Comparison of ENCODE assay signal across 8 cellular contexts in the genomic region with DNA sequence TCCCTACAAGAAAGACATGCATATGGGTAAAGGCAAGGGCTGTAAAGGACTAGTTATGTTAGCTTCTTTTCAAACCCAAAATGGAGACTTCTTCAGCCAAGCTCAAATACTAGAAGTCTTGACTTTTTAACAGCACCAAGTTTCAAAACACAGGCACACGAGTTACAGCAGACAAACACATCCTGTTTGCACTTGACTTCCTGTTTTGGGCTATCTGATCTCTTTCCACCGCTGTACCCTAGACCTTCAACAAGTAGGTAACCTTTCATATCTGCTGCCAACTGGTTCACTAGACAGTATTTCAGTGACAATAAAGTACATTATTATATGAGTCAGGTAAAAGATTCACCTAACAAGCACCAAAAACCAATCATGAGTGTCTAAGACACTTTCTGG. TPM values are rescaled to one million over a fixed set of nuclear protein-coding genes. Genes with fewer than 3 reads are reported as not detected.
DNase-seq lines count a peak whose midpoint lies in the region; ATAC-seq and TF ChIP-seq lines count a peak whose summit lies in the region.

No MANE protein-coding gene starts in this region.

- CTCF ChIA-PET in activated B cell treated with CpG ODN at 0.5 μM for 24 hours (lab: Charles Lee), result interaction anchor here (0.9 kb wide), 1 partner anchor 92 kb away, joined by 3 read pairs; no protein-coding TSS in a partner anchor

- H3K27ac ChIP-seq in right cardiac atrium (ENCODE audit: low read length), result no peak overlapping the region
- H3K27ac ChIP-seq in upper lobe of right lung, result peak overlapping the region; percentile 70

- 13% methylated on average over 2 of the region's 2 CpGs for WGBS in right cardiac atrium

- no peaks in the 10 kb centered on the region for H3K27me3 ChIP-seq in right cardiac atrium (ENCODE audit: control insufficient read depth, insufficient read depth)
- no peaks in the 10 kb centered on the region for H3K27me3 ChIP-seq in upper lobe of right lung

- no peaks in the 10 kb centered on the region for H3K9me3 Mint-ChIP-seq in activated T-cell treated with anti-CD3 and anti-CD28 coated beads, Interleukin-2, amount 50 U/mL, for 4 hours
- H3K9me3 Mint-ChIP-seq in activated B cell treated with CpG ODN at 0.5 μM for 24 hours, result no peaks in the 10 kb centered on the region

- no peak overlapping the region for H3K4me3 ChIP-seq in right cardiac atrium (ENCODE audit: low read length)
- peak overlapping the region; percentile 0 for H3K4me3 ChIP-seq in upper lobe of right lung

- no peaks in the 10 kb centered on the region for H3K9me3 ChIP-seq in right cardiac atrium (ENCODE audit: control insufficient read depth, low read length)
- no peaks in the 10 kb centered on the region for H3K9me3 ChIP-seq in upper lobe of right lung

- H3K36me3 ChIP-seq in upper lobe of right lung, result no peaks in the 10 kb centered on the region

- intact Hi-C loops in activated B cell treated with CpG ODN at 0.5 μM for 24 hours (cut with micrococcal nuclease), result loop anchor here (1.0 kb wide), 2 partner anchors 12 to 38 kb away; partner anchors contain the start of gene RFFL
- intact Hi-C loops in right cardiac atrium (cut with DNase I), result no loop called here
- intact Hi-C loops in upper lobe of right lung (cut with DNase I), result no loop called here

- peaks cover 81% of the 10 kb centered on the region for H3K4me1 Mint-ChIP-seq in activated T-cell treated with anti-CD3 and anti-CD28 coated beads, Interleukin-2, amount 50 U/mL, for 4 hours (ENCODE audit: low read depth)
- peaks cover 61% of the 10 kb centered on the region for H3K4me1 Mint-ChIP-seq in activated B cell treated with CpG ODN at 0.5 μM for 24 hours

- H3K4me1 ChIP-seq in right cardiac atrium (ENCODE audit: control insufficient read depth, insufficient read depth, low read length) (no peaks in the 10 kb centered on the region), upper lobe of right lung (peaks cover 42% of the 10 kb centered on the region)

- DNase-seq in activated T-cell treated with anti-CD3 and anti-CD28 coated beads, Interleukin-2, amount 50 U/mL, for 4 hours, result peak; percentile 11
- no peak for DNase-seq in activated T-cell treated with anti-CD3 and anti-CD28 coated beads for 4 hours
- DNase-seq in activated B cell treated with CpG ODN at 0.5 μM for 24 hours, result no peak
- no peak for DNase-seq in right cardiac atrium
- no peak for DNase-seq in upper lobe of right lung
- DNase-seq in iPS-NIHi11 (ENCODE audit: low spot score), result no peak
- DNase-seq in iPS-NIHi7 (ENCODE audit: extremely low spot score), result no peak

- peak overlapping the region; percentile 86 for H3K27ac Mint-ChIP-seq in activated B cell treated with CpG ODN at 0.5 μM for 24 hours

- H3K4me3 Mint-ChIP-seq in activated T-cell treated with anti-CD3 and anti-CD28 coated beads, Interleukin-2, amount 50 U/mL, for 4 hours, result peak overlapping the region; percentile 25
- peak overlapping the region; percentile 54 for H3K4me3 Mint-ChIP-seq in activated B cell treated with CpG ODN at 0.5 μM for 24 hours

- H3K27me3 Mint-ChIP-seq in activated T-cell treated with anti-CD3 and anti-CD28 coated beads, Interleukin-2, amount 50 U/mL, for 4 hours (ENCODE audit: low read depth), result no peaks in the 10 kb centered on the region
- no peaks in the 10 kb centered on the region for H3K27me3 Mint-ChIP-seq in activated B cell treated with CpG ODN at 0.5 μM for 24 hours

- TF ChIP-seq CTCF in activated B cell treated with CpG ODN at 0.5 μM for 24 hours (IDR thresholded peaks at IDR 0.05), result no peak
- no peak for TF ChIP-seq CTCF in upper lobe of right lung (IDR thresholded peaks at IDR 0.05)

- POLR2A ChIA-PET in activated B cell treated with CpG ODN at 0.5 μM for 24 hours (lab: Charles Lee), result interaction anchor here (2.4 kb wide), 1 partner anchor 12 kb away, joined by 18 read pairs; the partner anchor contains the start of gene RFFL

- ATAC-seq in activated T-cell treated with anti-CD3 and anti-CD28 coated beads, Interleukin-2, amount 50 U/mL, for 4 hours, result peak; percentile 9 to 16
- ATAC-seq in HG03159 (IDR thresholded peaks at IDR 0.05; ENCODE audit: unreplicated experiment) (peak; percentile 72), activated B cell treated with CpG ODN at 0.5 μM for 24 hours (ENCODE audit: low read depth) (peak; percentile 64), right cardiac atrium (peak; percentile 49 to 59), upper lobe of right lung (peak; percentile 87)

- H3K36me3 Mint-ChIP-seq in activated T-cell treated with anti-CD3 and anti-CD28 coated beads, Interleukin-2, amount 50 U/mL, for 4 hours (ENCODE audit: insufficient read depth), result peaks cover 10% of the 10 kb centered on the region
- peaks cover 3% of the 10 kb centered on the region for H3K36me3 Mint-ChIP-seq in activated B cell treated with CpG ODN at 0.5 μM for 24 hours (ENCODE audit: low read depth)

RNA-seq across cellular contexts. Expression of gene RFFL, which starts 12.3 kb away (rescaled TPM):
- 10 to 100 TPM; 19.6 to 28.2 (median 20.3) TPM for total RNA-seq in activated T-cell treated with anti-CD3 and anti-CD28 coated beads, Interleukin-2, amount 50 U/mL, for 4 hours
- 31.5 and 34.1 TPM in 2 replicates for total RNA-seq in activated B cell treated with CpG ODN at 0.5 μM for 24 hours
- total RNA-seq in right cardiac atrium, result 10 to 100 TPM; 17.2 to 20.0 (median 18.4) TPM
- 5.7 TPM for polyA plus RNA-seq in right cardiac atrium
- 27.9 TPM for total RNA-seq in upper lobe of right lung

Comparison
In these comparisons a context has a peak if more than half of its experiments do, and no peak if none do; other contexts are left out.
1. ATAC-seq: peak in every context shown above with its lines; median percentile 87 in upper lobe of right lung; 72 in HG03159; 64 in activated B cell treated with CpG ODN at 0.5 μM for 24 hours; 54 in right cardiac atrium; 12 in activated T-cell treated with anti-CD3 and anti-CD28 coated beads, Interleukin-2, amount 50 U/mL, for 4 hours.